In the genomic region with DNA sequence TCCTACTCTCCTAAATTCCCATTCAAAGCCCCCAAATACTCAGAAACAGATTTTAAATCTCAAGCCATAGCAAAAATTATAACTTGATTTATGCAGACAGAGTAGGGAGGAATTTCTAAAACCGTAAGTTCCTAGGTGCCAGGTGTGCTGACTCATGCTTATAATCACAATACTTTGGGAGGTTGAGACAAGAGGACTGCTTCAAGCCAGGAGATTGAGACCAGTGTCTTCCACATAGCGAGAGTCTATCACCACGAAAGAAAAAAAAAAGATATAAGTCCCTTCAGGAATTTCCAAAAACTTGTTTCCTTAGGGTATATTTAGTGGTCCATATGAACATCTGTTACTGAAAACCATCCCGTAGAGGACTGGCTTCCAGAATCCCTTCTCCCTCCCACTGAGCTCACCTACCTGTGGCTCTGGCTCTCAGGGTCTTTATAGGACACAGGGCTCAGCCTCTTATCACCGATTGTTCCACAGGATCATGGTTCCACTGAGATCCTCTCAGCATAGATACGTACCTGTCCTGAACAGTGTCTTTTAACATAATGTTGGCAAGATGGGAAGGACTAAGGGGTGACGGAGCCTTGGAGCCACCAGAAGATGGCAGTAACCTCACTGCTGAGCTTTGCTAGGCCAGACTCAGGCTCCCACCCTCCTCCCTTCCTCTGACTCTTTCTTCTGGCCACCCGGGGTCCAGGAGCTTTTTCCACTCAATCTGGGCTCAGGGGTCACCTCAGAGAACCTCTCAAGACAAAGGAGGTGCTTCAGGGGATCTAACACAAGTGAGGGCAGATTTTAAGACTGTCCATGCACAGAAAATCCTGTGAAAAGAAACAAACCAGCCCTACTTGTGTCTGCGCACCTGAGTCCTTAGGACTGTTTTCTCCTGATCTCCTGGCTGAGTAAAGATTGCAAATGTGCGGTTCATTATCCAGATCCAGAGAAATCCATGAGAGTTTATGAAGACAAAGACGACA, we compare ENCODE assay signal across 10 cellular contexts.
DNase-seq lines count a peak whose midpoint lies in the region; ATAC-seq and TF ChIP-seq lines count a peak whose summit lies in the region.
"Had no signal": no experiment of that assay in that cellular context is flagged by ENCODE, and none has a peak within 500 bp of the region (broad histone marks: within the 10 kb centered on the region; RNA-seq: fewer than 3 reads in every experiment).

No MANE protein-coding gene starts in this region.

- CTCF ChIA-PET in MCF 10A (lab: Yijun Ruan, JAX), result interaction anchor here (1.2 kb wide), 1 partner anchor 10 kb away, joined by 5 read pairs; no protein-coding TSS in a partner anchor

- H3K9me3 ChIP-seq in breast epithelium, result no peaks in the 10 kb centered on the region
- no peaks in the 10 kb centered on the region for H3K9me3 ChIP-seq in endodermal cell (ENCODE audit: control insufficient read depth, low read length)

- H3K27ac ChIP-seq in breast epithelium (no peak overlapping the region), endodermal cell (ENCODE audit: low read depth, low read length) (no peak overlapping the region)

- WGBS in endodermal cell (ENCODE audit: insufficient coverage in 1 of 2, insufficient read length in 1 of 2), 2 experiments, result 70 to 83% methylated on average over 5 to 11 of the region's 11 CpGs

- no TSS peak for BruUV-seq in MCF 10A (replicated peaks; lab: Mats Ljungman, UMichigan)

- H3K36me3 Mint-ChIP-seq in MCF 10A (ENCODE audit: insufficient read depth, unreplicated experiment) (no peaks in the 10 kb centered on the region), endodermal cell (ENCODE audit: low read depth) (no peaks in the 10 kb centered on the region)

- H3K27ac Mint-ChIP-seq in MCF 10A (ENCODE audit: low read depth, unreplicated experiment) (no peak overlapping the region), endodermal cell (no peak overlapping the region)

- H3K27me3 Mint-ChIP-seq in MCF 10A (ENCODE audit: insufficient read depth, unreplicated experiment), result no peaks in the 10 kb centered on the region
- peaks cover 92% of the 10 kb centered on the region for H3K27me3 Mint-ChIP-seq in endodermal cell (ENCODE audit: insufficient read depth)

- DNase-seq in MCF 10A (ENCODE audit: unreplicated experiment) (peak; percentile 15), breast epithelium (ENCODE audit: low spot score in 2 of 2) (no peak), NOMO-1 (lab: John Stamatoyannopoulos, UW; ENCODE audit: unreplicated experiment in 2 of 2) (peak; percentile 40 to 63), endodermal cell (peak; percentile 71), NCI-H146 treated with DMSO at 0.1 percent for 48 hours (lab: John Stamatoyannopoulos, UW; ENCODE audit: unreplicated experiment) (no peak), NCI-H2171 (lab: John Stamatoyannopoulos, UW) (no peak)
- no peak for DNase-seq in stimulated activated naive CD8-positive, alpha-beta T cell treated with anti-CD3 and anti-CD28 coated beads, Interleukin-15, Interleukin-2, amounts not matched to agents 100 U/mL and 50 U/mL, for 24 hours
- DNase-seq: foreskin melanocyte, NCI-H2029 treated with DMSO at 0.1 percent for 48 hours had no signal

- no peaks in the 10 kb centered on the region for H3K4me1 ChIP-seq in breast epithelium
- no peaks in the 10 kb centered on the region for H3K4me1 ChIP-seq in endodermal cell (ENCODE audit: control insufficient read depth, insufficient read depth, low read length)

- no peak overlapping the region for H3K9ac ChIP-seq in endodermal cell (ENCODE audit: extremely low read depth, low read length, poor library complexity, severe bottlenecking)

- H3K4me1 Mint-ChIP-seq in MCF 10A (ENCODE audit: insufficient read depth, unreplicated experiment) (no peaks in the 10 kb centered on the region), endodermal cell (peaks cover 3% of the 10 kb centered on the region)

- H3K4me3 ChIP-seq in breast epithelium (no peak overlapping the region), endodermal cell (ENCODE audit: low read length) (no peak overlapping the region)

- H3K27me3 ChIP-seq in breast epithelium, result peaks cover 0 to 5% of the 10 kb centered on the region in 2 donors
- H3K27me3 ChIP-seq in endodermal cell (ENCODE audit: control insufficient read depth, insufficient read depth, low read length, poor library complexity, severe bottlenecking), result peaks cover 60% of the 10 kb centered on the region

- POLR2A ChIA-PET in MCF 10A (lab: Yijun Ruan, JAX), result interaction anchor here (0.7 kb wide), 1 partner anchor 24 kb away, joined by 4 read pairs; no protein-coding TSS in a partner anchor

- ATAC-seq in stimulated activated naive CD8-positive, alpha-beta T cell treated with anti-CD3 and anti-CD28 coated beads, Interleukin-15, Interleukin-2, amounts not matched to agents 100 U/mL and 50 U/mL, for 24 hours, result peak; percentile 40
- no peak for ATAC-seq in GM21619 (IDR thresholded peaks at IDR 0.05; ENCODE audit: unreplicated experiment)

- TF ChIP-seq POLR2A in breast epithelium (IDR thresholded peaks at IDR 0.05), result no peak

- H3K9me3 Mint-ChIP-seq in MCF 10A (ENCODE audit: unreplicated experiment) (no peaks in the 10 kb centered on the region), endodermal cell (no peaks in the 10 kb centered on the region)

- peak; percentile 10 for TF ChIP-seq CTCF in MCF 10A (IDR thresholded peaks at IDR 0.05; ENCODE audit: unreplicated experiment)
- TF ChIP-seq CTCF in breast epithelium (IDR thresholded peaks at IDR 0.05), result no peak
- TF ChIP-seq CTCF in endodermal cell (conservative IDR thresholded peaks at IDR 0.05), result peak; percentile 76

- H3K36me3 ChIP-seq in breast epithelium (no peaks in the 10 kb centered on the region), endodermal cell (ENCODE audit: control insufficient read depth, insufficient read depth, low read length) (no peaks in the 10 kb centered on the region)

- H3K4me3 Mint-ChIP-seq in MCF 10A (ENCODE audit: unreplicated experiment) (no peak overlapping the region), endodermal cell (no peak overlapping the region)

- intact Hi-C loops in MCF 10A (cut with micrococcal nuclease) (no loop called here), breast epithelium (cut with DNase I; ENCODE audit: low total_unique reads) (no loop called here)

Comparison
In these comparisons a context has a peak if more than half of its experiments do, and no peak if none do; other contexts are left out.
1. DNase-seq: peak in MCF 10A (single experiment), NOMO-1 (2 of 2) and endodermal cell (single experiment); none in breast epithelium (0 of 2), stimulated activated naive CD8-positive, alpha-beta T cell treated with anti-CD3 and anti-CD28 coated beads, Interleukin-15, Interleukin-2, amounts not matched to agents 100 U/mL and 50 U/mL, for 24 hours (single experiment), NCI-H146 treated with DMSO at 0.1 percent for 48 hours (single experiment) and NCI-H2171 (single experiment).
2. CTCF ChIP-seq: peak in MCF 10A (single experiment) and endodermal cell (single experiment); none in breast epithelium (0 of 3).